In the genomic region with DNA sequence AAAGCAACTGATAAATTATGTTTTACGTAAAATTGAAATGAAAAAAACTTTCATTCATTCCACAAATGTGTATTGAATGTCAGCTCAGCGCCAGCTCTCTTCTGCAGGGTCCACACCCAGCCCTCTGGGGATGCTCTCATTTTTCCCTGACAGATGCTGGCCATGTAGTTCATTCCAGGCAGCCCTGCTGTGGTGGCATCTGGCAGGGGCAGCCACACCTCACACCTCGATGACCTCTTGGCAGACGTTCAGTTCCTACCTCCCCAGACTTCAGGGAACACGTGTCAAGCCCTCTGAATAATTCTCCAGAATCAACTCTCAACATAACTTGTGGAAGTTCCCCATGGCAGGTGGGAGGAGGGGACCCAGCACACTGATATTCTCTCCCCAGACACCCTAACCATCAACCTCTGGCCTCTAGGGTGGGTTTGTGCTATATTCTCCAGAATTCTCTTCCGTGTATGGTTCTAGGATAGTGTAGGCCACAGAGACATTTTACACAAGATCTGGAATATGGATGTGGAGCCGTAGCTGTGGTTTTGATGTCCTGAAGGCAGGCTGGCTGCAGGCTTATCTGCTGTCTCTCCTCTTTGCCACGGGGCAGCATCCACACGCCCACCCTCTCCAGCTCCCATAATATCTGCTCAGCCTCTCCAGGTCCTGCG, we compare ENCODE assay signal across 25 cellular contexts.
DNase-seq lines count a peak whose midpoint lies in the region; ATAC-seq and TF ChIP-seq lines count a peak whose summit lies in the region.
"Had no signal": no experiment of that assay in that cellular context is flagged by ENCODE, and none has a peak within 500 bp of the region (broad histone marks: within the 10 kb centered on the region; RNA-seq: fewer than 3 reads in every experiment).

No MANE protein-coding gene starts in this region.

- H3K9me3 ChIP-seq in gastrocnemius medialis = no peaks in the 10 kb centered on the region
- peaks cover 4% of the 10 kb centered on the region for H3K9me3 ChIP-seq in aorta (ENCODE audit: control insufficient read depth, low read length)
- H3K9me3 ChIP-seq: SK-N-SH had no signal

- peaks cover 0 to 14% of the 10 kb centered on the region in 2 donors for H3K4me1 ChIP-seq in gastrocnemius medialis
- H3K4me1 ChIP-seq in aorta (ENCODE audit: control insufficient read depth in 1 of 2, insufficient read depth in 2 of 2, low read length in 2 of 2) = no peaks in the 10 kb centered on the region

- DNase-seq in Right ventricle myocardium superior = no peak
- DNase-seq in cardiac septum (ENCODE audit: low spot score) = no peak
- no peak for DNase-seq in gastrocnemius medialis
- no peak for DNase-seq in aorta
- DNase-seq in NCI-H774 (lab: John Stamatoyannopoulos, UW) = no peak
- DNase-seq in left colon = no peak
- DNase-seq: 8988T; activated CD4-positive, alpha-beta memory T cell treated with anti-CD3 and anti-CD28 coated beads for 36 hours; activated CD4-positive, CD25-positive, alpha-beta regulatory T cell treated with anti-CD3 and anti-CD28 coated beads, Interleukin-2, amount 50 U/mL, for 72 hours; anterior cingulate cortex; CD4-positive, CD25-positive, alpha-beta regulatory T cell; effector memory CD8-positive, alpha-beta T cell; erythroblast; Kasumi-1; NCI-H187 treated with DMSO at 0.1 percent for 48 hours; NCI-H748 treated with DMSO at 0.1 percent for 48 hours; SK-N-SH; T-helper 2 cell; trophoblast cell had no signal

- whole genome bisulfite sequencing in aorta, 2 donors = 85 to 86% methylated on average over 10 of the region's 10 CpGs

- H3K36me3 ChIP-seq in gastrocnemius medialis (no peaks in the 10 kb centered on the region), aorta (ENCODE audit: control insufficient read depth in 1 of 2, insufficient read depth in 2 of 2, low read length in 1 of 2) (no peaks in the 10 kb centered on the region)

- no peak for TF ChIP-seq CTCF in gastrocnemius medialis (IDR thresholded peaks at IDR 0.05 in 4 of 5, conservative IDR thresholded peaks at IDR 0.05 in 1 of 5)

- TF ChIP-seq POLR2A in gastrocnemius medialis (IDR thresholded peaks at IDR 0.05) = no peak

- peak overlapping the region; percentile 19 for H3K27ac ChIP-seq in cingulate gyrus (ENCODE audit: low read depth, low read length)
- peak overlapping the region; percentile 48 to 70 (median 60) for H3K27ac ChIP-seq in gastrocnemius medialis
- no peak overlapping the region for H3K27ac ChIP-seq in aorta (ENCODE audit: low read depth in 1 of 2, low read length in 2 of 2)

- no peaks in the 10 kb centered on the region for H3K27me3 ChIP-seq in gastrocnemius medialis
- H3K27me3 ChIP-seq in aorta (ENCODE audit: control insufficient read depth in 1 of 2, insufficient read depth in 2 of 2, low read length in 1 of 2) = no peaks in the 10 kb centered on the region

- in situ Hi-C loops in gastrocnemius medialis (cut with MboI; ENCODE audit: low sequenced_read_pairs in 4 of 4) = no loop called here

- ATAC-seq in Right ventricle myocardium superior (ENCODE audit: poor library complexity) = peak; percentile 42
- no peak for ATAC-seq in gastrocnemius medialis
- peak; percentile 16 for ATAC-seq in aorta (ENCODE audit: low FRiP score)
- ATAC-seq in HG03432 (IDR thresholded peaks at IDR 0.05; ENCODE audit: unreplicated experiment) = no peak
- no peak for ATAC-seq in left colon
- ATAC-seq: activated naive CD4-positive, alpha-beta T cell treated with anti-CD3 and anti-CD28 coated beads, Interleukin-2, amount 50 U/mL, for 72 hours; activated T-helper 17 cell treated with anti-CD3 and anti-CD28 coated beads, Interleukin-2, amount 50 U/mL, for 72 hours; effector memory CD8-positive, alpha-beta T cell; HCT116 had no signal

- intact Hi-C loops in Right ventricle myocardium superior (cut with DNase I) (no loop called here), cardiac septum (cut with DNase I) (no loop called here), gastrocnemius medialis (cut with DNase I; ENCODE audit: low total_unique reads) (no loop called here), aorta (cut with DNase I) (no loop called here), left colon (cut with DNase I, micrococcal nuclease) (no loop called here)

- no peak overlapping the region for H3K4me3 ChIP-seq in gastrocnemius medialis
- no peak overlapping the region for H3K4me3 ChIP-seq in aorta (ENCODE audit: low read length in 2 of 2)
- H3K4me3 ChIP-seq: coronary artery had no signal

Comparison
In these comparisons a context has a peak if more than half of its experiments do, and no peak if none do; other contexts are left out.
1. ATAC-seq: peak in Right ventricle myocardium superior (single experiment) and aorta (single experiment); none in gastrocnemius medialis (0 of 2), HG03432 (single experiment) and left colon (single experiment).
2. H3K27ac ChIP-seq: peak in cingulate gyrus (single experiment) and gastrocnemius medialis (4 of 4); none in aorta (0 of 2).